In the genomic region with DNA sequence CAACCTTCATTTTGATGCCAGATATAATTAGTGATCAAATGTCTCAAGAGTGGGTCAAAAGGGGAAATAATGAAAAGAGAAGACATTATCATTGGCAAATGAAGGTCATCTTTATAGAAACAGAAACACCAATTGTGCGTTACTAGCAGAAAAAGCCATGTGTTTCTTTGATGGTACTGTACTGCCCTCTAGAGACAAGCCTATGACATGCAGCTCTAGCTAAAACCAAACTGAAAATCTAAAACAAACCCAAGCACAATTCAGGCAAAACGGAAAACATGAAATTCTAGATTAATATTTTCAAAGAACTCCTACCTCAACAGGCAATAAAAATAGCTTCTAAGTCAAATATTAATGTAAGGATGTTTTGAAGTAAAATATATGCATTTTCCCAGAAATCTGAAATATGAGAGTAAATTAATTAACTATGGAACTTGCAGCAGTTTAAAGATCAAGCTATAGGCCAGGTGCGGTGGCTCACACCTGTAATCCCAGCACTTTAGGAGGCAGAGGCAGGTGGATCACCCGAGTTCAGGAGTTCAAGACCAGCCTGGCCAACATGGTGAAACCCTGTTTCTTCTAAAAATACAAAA, we compare ENCODE assay signal across 7 cellular contexts.
DNase-seq lines count a peak whose midpoint lies in the region; ATAC-seq and TF ChIP-seq lines count a peak whose summit lies in the region.

No MANE protein-coding gene starts in this region.

- TF ChIP-seq CTCF in IMR-90 (conservative IDR thresholded peaks at IDR 0.05; ENCODE audit: low read depth, low read length) (peak; percentile 86), OCI-LY3 (IDR thresholded peaks at IDR 0.05; ENCODE audit: low read depth, low read length) (peak; percentile 93), endothelial cell (IDR thresholded peaks at IDR 0.05; ENCODE audit: unreplicated experiment) (peak; percentile 72), neural progenitor cell (IDR thresholded peaks at IDR 0.05) (peak; percentile 94)

- H3K4me1 Mint-ChIP-seq in endothelial cell (ENCODE audit: unreplicated experiment) (peaks cover 6% of the 10 kb centered on the region), neural progenitor cell (no peaks in the 10 kb centered on the region)

- H4K8ac ChIP-seq in IMR-90 (ENCODE audit: low read depth in 2 of 2, low read length in 2 of 2) = no peak overlapping the region

- WGBS in IMR-90 (ENCODE audit: extremely low coverage in 2 of 2, insufficient read length in 1 of 2), 2 experiments = no CpG with 5 or more reads among the region's 4 CpGs

- H4K20me1 ChIP-seq in IMR-90 (ENCODE audit: insufficient read depth, low read length) (no peaks in the 10 kb centered on the region), OCI-LY3 (ENCODE audit: insufficient read depth, low read length) (no peaks in the 10 kb centered on the region), neural progenitor cell (ENCODE audit: low read depth) (no peaks in the 10 kb centered on the region)

- no peak overlapping the region for H2AK5ac ChIP-seq in IMR-90 (ENCODE audit: low read depth, low read length)

- H2BK20ac ChIP-seq in IMR-90 (ENCODE audit: low read depth, low read length) = no peak overlapping the region

- in situ Hi-C loops in IMR-90 (cut with MboI; ENCODE audit: low sequenced_read_pairs) = no loop called here

- H3K4me3 ChIP-seq in IMR-90 (ENCODE audit: insufficient read depth, low read depth, low read length) (no peak overlapping the region), OCI-LY3 (ENCODE audit: low read length) (peak overlapping the region; percentile 55), neural progenitor cell (no peak overlapping the region)

- no TSS peak for BruUV-seq in IMR-90 (replicated peaks; lab: Mats Ljungman, UMichigan)

- H3K9ac ChIP-seq in IMR-90 (ENCODE audit: low read depth, low read length) (no peak overlapping the region), OCI-LY3 (ENCODE audit: low read length) (no peak overlapping the region), neural progenitor cell (no peak overlapping the region)

- H2BK15ac ChIP-seq in IMR-90 (ENCODE audit: low read depth, low read length) = no peak overlapping the region

- no peak overlapping the region for H4K91ac ChIP-seq in IMR-90 (ENCODE audit: insufficient read depth, low read depth, low read length)

- H2AFZ ChIP-seq in IMR-90 (replicated peaks; ENCODE audit: low read length, poor library complexity) = no peak overlapping the region
- H2AFZ ChIP-seq in OCI-LY3 (ENCODE audit: low read depth, low read length) = peak overlapping the region; percentile 53
- H2AFZ ChIP-seq in neural progenitor cell (replicated peaks) = no peak overlapping the region

- dilution Hi-C loops in IMR-90 (cut with HindIII; ENCODE audit: low sequenced_read_pairs, unreplicated experiment) = no loop called here

- H3K9me3 Mint-ChIP-seq in endothelial cell (ENCODE audit: unreplicated experiment) (no peaks in the 10 kb centered on the region), neural progenitor cell (no peaks in the 10 kb centered on the region)

- H3K56ac ChIP-seq in IMR-90 (ENCODE audit: extremely low read depth, insufficient read depth, low read length) = no peak overlapping the region

- CTCF ChIA-PET in IMR-90 (lab: Yijun Ruan, JAX) = interaction anchor here (0.5 to 1.4 kb wide), 2 partner anchors 50 to 1031 kb away, joined by 3 to 5 read pairs; a partner anchor contains a TSS

- no peak overlapping the region for H3K4ac ChIP-seq in IMR-90 (ENCODE audit: low read depth, low read length)

- no peaks in the 10 kb centered on the region for H3K27me3 Mint-ChIP-seq in endothelial cell (ENCODE audit: unreplicated experiment)
- H3K27me3 Mint-ChIP-seq in neural progenitor cell (ENCODE audit: insufficient read depth, low read depth) = peaks cover 2% of the 10 kb centered on the region

- H3K27ac Mint-ChIP-seq in endothelial cell (ENCODE audit: unreplicated experiment) = no peak overlapping the region
- H3K27ac Mint-ChIP-seq in neural progenitor cell = no peak overlapping the region

- H3K14ac ChIP-seq in IMR-90 (replicated peaks; ENCODE audit: low read depth, low read length) = no peak overlapping the region

- no peaks in the 10 kb centered on the region for H3K9me1 ChIP-seq in IMR-90 (ENCODE audit: insufficient read depth, low read length)

- H3K4me2 ChIP-seq in IMR-90 (ENCODE audit: low read depth, low read length) = peak overlapping the region; percentile 52; the same call in 1 of the 2 replicates
- H3K4me2 ChIP-seq in OCI-LY3 (ENCODE audit: low read length) = peak overlapping the region; percentile 67
- no peak overlapping the region for H3K4me2 ChIP-seq in neural progenitor cell

- H3K4me3 Mint-ChIP-seq in endothelial cell (ENCODE audit: unreplicated experiment) (no peak overlapping the region), neural progenitor cell (no peak overlapping the region)

- no peak overlapping the region for H2BK120ac ChIP-seq in IMR-90 (ENCODE audit: low read depth, low read length)

- H3K27ac ChIP-seq in IMR-90 (ENCODE audit: insufficient read depth, low read length) (no peak overlapping the region), OCI-LY3 (ENCODE audit: low read length) (no peak overlapping the region), neural progenitor cell (no peak overlapping the region)

- intact Hi-C loops in IMR-90 (cut with micrococcal nuclease) = no loop called here

- TF ChIP-seq POLR2A in IMR-90 (IDR thresholded peaks at IDR 0.05; ENCODE audit: low read depth, low read length) = no peak

- DNase-seq in Daoy (ENCODE audit: low read depth) (peak; percentile 43), IMR-90 (peak; percentile 55), endothelial cell (ENCODE audit: low spot score) (peak; percentile 26), neural progenitor cell (ENCODE audit: low spot score) (peak; percentile 59)

- H2AK9ac ChIP-seq in IMR-90 (replicated peaks; ENCODE audit: low read depth, low read length, poor library complexity) = no peak overlapping the region

- H2BK5ac ChIP-seq in IMR-90 (ENCODE audit: low read depth, low read length, poor library complexity, severe bottlenecking) = no peak overlapping the region

- H3K79me2 ChIP-seq in OCI-LY3 (ENCODE audit: low read length) (no peaks in the 10 kb centered on the region), neural progenitor cell (ENCODE audit: low read depth) (no peaks in the 10 kb centered on the region)

- H3K23ac ChIP-seq in IMR-90 (ENCODE audit: low read depth, low read length) = no peak overlapping the region

- peaks cover 3% of the 10 kb centered on the region; the same call in 1 of the 2 replicates for H3K4me1 ChIP-seq in IMR-90 (ENCODE audit: control insufficient read depth, insufficient read depth, low read length)
- no peaks in the 10 kb centered on the region; the same call in 1 of the 2 replicates for H3K4me1 ChIP-seq in OCI-LY3 (ENCODE audit: low read length)
- no peaks in the 10 kb centered on the region for H3K4me1 ChIP-seq in neural progenitor cell

- H3K27me3 ChIP-seq in IMR-90 (ENCODE audit: control insufficient read depth, insufficient read depth, low read length) = no peaks in the 10 kb centered on the region
- no peaks in the 10 kb centered on the region for H3K27me3 ChIP-seq in OCI-LY3 (ENCODE audit: low read depth, low read length)
- H3K27me3 ChIP-seq in neural progenitor cell = no peaks in the 10 kb centered on the region

- H3K18ac ChIP-seq in IMR-90 (ENCODE audit: low read depth, low read length) = no peak overlapping the region

- no peaks in the 10 kb centered on the region for H3K79me1 ChIP-seq in IMR-90 (ENCODE audit: low read depth in 1 of 2, low read length in 2 of 2)

- TF ChIP-seq RAD21 in IMR-90 (IDR thresholded peaks at IDR 0.05; ENCODE audit: low read length) = peak; percentile 74

- H3K36me3 ChIP-seq in IMR-90 (ENCODE audit: control insufficient read depth, insufficient read depth, low read length) (no peaks in the 10 kb centered on the region), OCI-LY3 (replicated peaks; ENCODE audit: low read depth, low read length) (no peaks in the 10 kb centered on the region), neural progenitor cell (no peaks in the 10 kb centered on the region)

- no peak overlapping the region for H4K5ac ChIP-seq in IMR-90 (ENCODE audit: low read depth, low read length)

- ATAC-seq in GM19467 (IDR thresholded peaks at IDR 0.05; ENCODE audit: unreplicated experiment) (peak; percentile 86), IMR-90 (ENCODE audit: low read depth) (peak; percentile 90), GM21737 (IDR thresholded peaks at IDR 0.05; ENCODE audit: unreplicated experiment) (no peak)

- no peaks in the 10 kb centered on the region for H3K36me3 Mint-ChIP-seq in endothelial cell (ENCODE audit: low read depth, unreplicated experiment)
- no peaks in the 10 kb centered on the region for H3K36me3 Mint-ChIP-seq in neural progenitor cell

- H3K9me3 ChIP-seq in IMR-90 (ENCODE audit: control insufficient read depth, insufficient read depth, low read length) (no peaks in the 10 kb centered on the region), OCI-LY3 (ENCODE audit: insufficient read depth, low read length) (no peaks in the 10 kb centered on the region), neural progenitor cell (ENCODE audit: low read depth) (no peaks in the 10 kb centered on the region)

- H3F3A ChIP-seq in neural progenitor cell (ENCODE audit: low read depth) = no peaks in the 10 kb centered on the region

- POLR2A ChIA-PET in IMR-90 (lab: Charles Lee; ENCODE audit: unreplicated experiment) = no interaction called here

TF ChIP-seq in IMR-90, 13 proteins besides CTCF, POLR2A, EP300 and RAD21:
- TF ChIP-seq MXI1 (IDR thresholded peaks at IDR 0.05; ENCODE audit: borderline replicate concordance, low read depth, low read length) (no peak), MAFK (IDR thresholded peaks at IDR 0.05; ENCODE audit: low read depth, low read length) (peak; percentile 31; the same call in 1 of the 2 replicates), SMC3 (IDR thresholded peaks at IDR 0.05; ENCODE audit: low read depth, low read length) (peak; percentile 53; the same call in 1 of the 2 replicates)
